23 cellular contexts compared by ENCODE assay signal in genomic region chr12:111222520-111222919, GRCh38.
"Had no signal": no experiment of that assay in that cellular context is flagged by ENCODE, and none has a peak within 500 bp of the region (broad histone marks: within the 10 kb centered on the region; RNA-seq: fewer than 3 reads in every experiment).

No MANE protein-coding gene starts in this region.

- H3K27ac Mint-ChIP-seq: immature natural killer cell, memory B cell, natural killer cell had no signal

- H3K4me1 Mint-ChIP-seq: immature natural killer cell, memory B cell, natural killer cell had no signal

- H3K4me1 ChIP-seq: lower lobe of right lung, psoas muscle, tibial nerve, upper lobe of left lung, uterus had no signal

- H3K36me3 Mint-ChIP-seq: immature natural killer cell, memory B cell, natural killer cell had no signal

- H3K4me3 ChIP-seq: dorsolateral prefrontal cortex, lower lobe of right lung, ovary, psoas muscle, thoracic aorta, tibial nerve, upper lobe of left lung, uterus had no signal

- H3K4me3 Mint-ChIP-seq: immature natural killer cell, memory B cell, natural killer cell had no signal

- H3K27me3 ChIP-seq: ovary, tibial nerve, upper lobe of left lung, uterus had no signal

- H3K36me3 ChIP-seq: lower lobe of right lung, ovary, thoracic aorta, tibial nerve, upper lobe of left lung, uterus had no signal

- H3K9me3 ChIP-seq: lower lobe of right lung, ovary, psoas muscle, thoracic aorta, tibial nerve, upper lobe of left lung, uterus had no signal

- ATAC-seq: left colon, left ventricle myocardium superior, lower lobe of right lung, natural killer cell, psoas muscle, right cardiac atrium had no signal

- H3K9me3 Mint-ChIP-seq: immature natural killer cell, memory B cell, natural killer cell had no signal

- DNase-seq: dorsolateral prefrontal cortex; effector CD4-positive, alpha-beta T cell; hypothalamus; immature natural killer cell; islet precursor cell; kidney glomerular epithelial cell; left colon; left ventricle myocardium superior; lower lobe of right lung; natural killer cell; occipital lobe; ovary; psoas muscle; right cardiac atrium; small intestine; stimulated activated CD4-positive, alpha-beta T cell treated with anti-CD3 and anti-CD28 coated beads, Interleukin-15, amount 100 ng/mL, for 24 hours; stimulated activated CD4-positive, alpha-beta T cell treated with anti-CD3 and anti-CD28 coated beads, Interleukin-2, amount 100 ng/mL, for 48 hours; stimulated activated naive CD4-positive, alpha-beta T cell treated with Interleukin-2 at 50 U/mL for 16 hours; upper lobe of left lung; uterus had no signal

- H3K27ac ChIP-seq: dorsolateral prefrontal cortex, lower lobe of right lung, ovary, psoas muscle, thoracic aorta, tibial nerve, upper lobe of left lung, uterus had no signal
